ENCODE assay signal across 14 cellular contexts in the genomic region with DNA sequence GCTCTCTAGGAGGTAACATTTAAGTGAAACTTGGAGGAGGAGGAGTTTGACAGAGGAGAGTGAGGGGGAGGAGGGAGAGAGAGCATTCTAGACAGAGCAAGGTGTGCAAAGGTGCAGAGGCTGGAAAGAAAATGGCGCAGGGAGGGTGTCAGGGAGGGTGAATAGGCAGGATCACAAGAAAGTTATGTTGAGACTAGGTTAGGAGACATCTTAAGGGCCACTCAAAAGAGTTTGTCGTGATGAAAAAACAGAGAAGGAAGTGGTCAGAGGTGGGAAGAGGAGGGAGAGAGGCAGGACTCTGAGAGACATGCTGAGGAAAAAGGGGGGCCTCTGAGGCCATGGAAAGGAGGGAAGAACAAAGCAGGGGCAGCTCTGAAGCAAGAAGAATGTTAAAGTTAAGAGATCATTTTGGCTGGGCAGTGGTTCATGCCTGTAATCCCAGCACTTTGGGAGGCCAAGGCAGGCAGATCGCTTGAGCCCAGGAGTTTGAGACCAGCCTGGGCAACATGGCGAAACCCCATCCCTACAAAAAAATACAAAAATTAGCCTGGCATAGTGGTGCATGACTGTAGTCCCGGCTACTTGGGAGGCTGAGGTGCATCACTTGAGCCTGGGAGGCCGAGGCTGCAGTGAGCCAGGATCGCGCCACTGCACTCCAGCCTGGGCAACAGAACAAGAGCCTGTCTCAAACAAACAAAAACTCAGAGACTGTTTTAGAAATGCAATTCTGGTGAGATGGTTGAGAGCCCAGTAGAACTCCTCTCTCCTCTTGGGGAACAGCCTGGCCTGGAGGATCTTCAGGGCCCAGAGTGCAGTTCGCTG. TPM values are rescaled to one million over a fixed set of nuclear protein-coding genes. Genes with fewer than 3 reads are reported as not detected.
A peak's percentile ranks its signal among the peaks of the same experiment; 100 is the strongest.
DNase-seq lines count a peak whose midpoint lies in the region; ATAC-seq and TF ChIP-seq lines count a peak whose summit lies in the region.
"Had no signal": no experiment of that assay in that cellular context is flagged by ENCODE, and none has a peak within 500 bp of the region (broad histone marks: within the 10 kb centered on the region; RNA-seq: fewer than 3 reads in every experiment).

No MANE protein-coding gene starts in this region.

- in situ Hi-C loops in IMR-90 (cut with MboI; ENCODE audit: low sequenced_read_pairs): no loop called here

- H3K4me1 ChIP-seq in CD8-positive, alpha-beta memory T cell (ENCODE audit: insufficient read depth, low read length): peaks cover 4% of the 10 kb centered on the region
- peaks cover 47% of the 10 kb centered on the region for H3K4me1 ChIP-seq in IMR-90 (ENCODE audit: control insufficient read depth, insufficient read depth, low read length)
- H3K4me1 ChIP-seq in naive thymus-derived CD4-positive, alpha-beta T cell (ENCODE audit: control insufficient read depth in 2 of 2, insufficient read depth in 2 of 2, low read length in 2 of 2): peaks cover 0 to 5% of the 10 kb centered on the region in 2 donors

- peak overlapping the region; percentile 95 for H2BK15ac ChIP-seq in IMR-90 (ENCODE audit: low read depth, low read length)

- no peaks in the 10 kb centered on the region for H4K20me1 ChIP-seq in IMR-90 (ENCODE audit: insufficient read depth, low read length)

- H3K23ac ChIP-seq in IMR-90 (ENCODE audit: low read depth, low read length): peak overlapping the region; percentile 71

- 84% methylated on average over 5 of the region's 9 CpGs; no CpG with 5 or more reads in 1 of the 2 experiments for WGBS in IMR-90 (ENCODE audit: extremely low coverage in 2 of 2, insufficient read length in 1 of 2), 2 experiments

- no peak overlapping the region for H3K4me3 ChIP-seq in CD8-positive, alpha-beta memory T cell (ENCODE audit: low read length)
- H3K4me3 ChIP-seq in IMR-90 (ENCODE audit: insufficient read depth, low read depth, low read length): no peak overlapping the region
- H3K4me3 ChIP-seq in naive thymus-derived CD4-positive, alpha-beta T cell (ENCODE audit: low read length): no peak overlapping the region
- H3K4me3 ChIP-seq: heart left ventricle had no signal

- peak overlapping the region; percentile 96 for H4K5ac ChIP-seq in IMR-90 (ENCODE audit: low read depth, low read length)

- H3K27ac ChIP-seq in CD8-positive, alpha-beta memory T cell (ENCODE audit: low read depth, low read length): no peak overlapping the region
- peak overlapping the region; percentile 90 for H3K27ac ChIP-seq in IMR-90 (ENCODE audit: insufficient read depth, low read length)
- no peak overlapping the region for H3K27ac ChIP-seq in naive thymus-derived CD4-positive, alpha-beta T cell (ENCODE audit: low read depth, low read length)

- peak overlapping the region; percentile 99 for H2AK5ac ChIP-seq in IMR-90 (ENCODE audit: low read depth, low read length)

- TF ChIP-seq CTCF in IMR-90 (conservative IDR thresholded peaks at IDR 0.05; ENCODE audit: low read depth, low read length): no peak
- TF ChIP-seq CTCF in omental fat pad (IDR thresholded peaks at IDR 0.05): no peak

- no peak overlapping the region for H3K4me2 ChIP-seq in IMR-90 (ENCODE audit: low read depth, low read length)

- H3K9me3 Mint-ChIP-seq in CD8-positive, alpha-beta memory T cell: no peaks in the 10 kb centered on the region
- H3K9me3 Mint-ChIP-seq in activated naive CD8-positive, alpha-beta T cell (ENCODE audit: low read depth): no peaks in the 10 kb centered on the region
- no peaks in the 10 kb centered on the region for H3K9me3 Mint-ChIP-seq in naive thymus-derived CD4-positive, alpha-beta T cell
- H3K9me3 Mint-ChIP-seq: IgD-negative memory B cell had no signal

- intact Hi-C loops in IMR-90 (cut with micrococcal nuclease): no loop called here
- intact Hi-C loops in naive thymus-derived CD4-positive, alpha-beta T cell (cut with micrococcal nuclease): no loop called here

- peaks cover 44% of the 10 kb centered on the region for H3K9me1 ChIP-seq in IMR-90 (ENCODE audit: insufficient read depth, low read length)

- no peak for TF ChIP-seq RAD21 in IMR-90 (IDR thresholded peaks at IDR 0.05; ENCODE audit: low read length)

- peak overlapping the region; percentile 93 for H3K18ac ChIP-seq in IMR-90 (ENCODE audit: low read depth, low read length)

- POLR2A ChIA-PET in CD8-positive, alpha-beta memory T cell (lab: Charles Lee): no interaction called here
- POLR2A ChIA-PET in IMR-90 (lab: Charles Lee; ENCODE audit: unreplicated experiment): no interaction called here
- POLR2A ChIA-PET in naive thymus-derived CD4-positive, alpha-beta T cell (lab: Charles Lee): no interaction called here

- peak overlapping the region; percentile 86 for H3K4ac ChIP-seq in IMR-90 (ENCODE audit: low read depth, low read length)

- peak overlapping the region; percentile 58 to 94 for H4K8ac ChIP-seq in IMR-90 (ENCODE audit: low read depth in 2 of 2, low read length in 2 of 2)

- no peak for DNase-seq in CD8-positive, alpha-beta memory T cell
- DNase-seq in IMR-90: peak; percentile 58
- DNase-seq in naive thymus-derived CD4-positive, alpha-beta T cell: no peak
- DNase-seq in omental fat pad (ENCODE audit: low spot score): no peak
- no peak for DNase-seq in HK-2 (ENCODE audit: unreplicated experiment)
- no peak for DNase-seq in T-helper 9 cell
- DNase-seq: DMS79, heart left ventricle, mammary epithelial cell, SW 1271 had no signal

- H2BK20ac ChIP-seq in IMR-90 (ENCODE audit: low read depth, low read length): peak overlapping the region; percentile 89

- no peaks in the 10 kb centered on the region for H3K27me3 Mint-ChIP-seq in CD8-positive, alpha-beta memory T cell
- H3K27me3 Mint-ChIP-seq in activated naive CD8-positive, alpha-beta T cell: no peaks in the 10 kb centered on the region
- no peaks in the 10 kb centered on the region for H3K27me3 Mint-ChIP-seq in naive thymus-derived CD4-positive, alpha-beta T cell
- H3K27me3 Mint-ChIP-seq: IgD-negative memory B cell had no signal

- no peaks in the 10 kb centered on the region for H3K9me3 ChIP-seq in CD8-positive, alpha-beta memory T cell (ENCODE audit: low read length)
- H3K9me3 ChIP-seq in IMR-90 (ENCODE audit: control insufficient read depth, insufficient read depth, low read length): no peaks in the 10 kb centered on the region
- no peaks in the 10 kb centered on the region for H3K9me3 ChIP-seq in naive thymus-derived CD4-positive, alpha-beta T cell (ENCODE audit: control insufficient read depth in 2 of 3, low read length in 3 of 3)
- H3K9me3 ChIP-seq: heart left ventricle had no signal

- H2AFZ ChIP-seq in IMR-90 (replicated peaks; ENCODE audit: low read length, poor library complexity): no peak overlapping the region

- H3K4me1 Mint-ChIP-seq in CD8-positive, alpha-beta memory T cell: peaks cover 10 to 18% (median 14%) of the 10 kb centered on the region in 3 donors
- H3K4me1 Mint-ChIP-seq in activated naive CD8-positive, alpha-beta T cell (ENCODE audit: low read depth): peaks cover 26% of the 10 kb centered on the region
- peaks cover 5 to 64% (median 13%) of the 10 kb centered on the region in 7 donors for H3K4me1 Mint-ChIP-seq in naive thymus-derived CD4-positive, alpha-beta T cell

- peak overlapping the region; percentile 94 for H4K91ac ChIP-seq in IMR-90 (ENCODE audit: insufficient read depth, low read depth, low read length)

- no peaks in the 10 kb centered on the region for H3K27me3 ChIP-seq in CD8-positive, alpha-beta memory T cell (ENCODE audit: insufficient read depth, low read length, poor library complexity, severe bottlenecking)
- H3K27me3 ChIP-seq in IMR-90 (ENCODE audit: control insufficient read depth, insufficient read depth, low read length): no peaks in the 10 kb centered on the region
- H3K27me3 ChIP-seq in naive thymus-derived CD4-positive, alpha-beta T cell (ENCODE audit: control insufficient read depth in 2 of 2, insufficient read depth in 2 of 2, low read length in 2 of 2): no peaks in the 10 kb centered on the region
- H3K27me3 ChIP-seq: heart left ventricle had no signal

- ATAC-seq in IMR-90 (ENCODE audit: low read depth) (peak; percentile 2; the same call in 1 of the 2 replicates), HG03039 (IDR thresholded peaks at IDR 0.05; ENCODE audit: unreplicated experiment) (no peak), omental fat pad (ENCODE audit: low FRiP score) (no peak)
- no peak for ATAC-seq in naive thymus-derived CD4-positive, alpha-beta T cell
- ATAC-seq: heart left ventricle had no signal

- BruUV-seq in IMR-90 (replicated peaks; lab: Mats Ljungman, UMichigan): no TSS peak

- peak overlapping the region; percentile 89 for H2BK5ac ChIP-seq in IMR-90 (ENCODE audit: low read depth, low read length, poor library complexity, severe bottlenecking)

- H3K56ac ChIP-seq in IMR-90 (ENCODE audit: extremely low read depth, insufficient read depth, low read length): peak overlapping the region; percentile 42

- H3K36me3 Mint-ChIP-seq in CD8-positive, alpha-beta memory T cell: peaks cover 3 to 35% (median 4%) of the 10 kb centered on the region in 3 donors
- no peaks in the 10 kb centered on the region for H3K36me3 Mint-ChIP-seq in activated naive CD8-positive, alpha-beta T cell
- H3K36me3 Mint-ChIP-seq in naive thymus-derived CD4-positive, alpha-beta T cell: peaks cover 0 to 19% (median 15%) of the 10 kb centered on the region in 5 donors
- H3K36me3 Mint-ChIP-seq: IgD-negative memory B cell had no signal

- TF ChIP-seq POLR2A in IMR-90 (IDR thresholded peaks at IDR 0.05; ENCODE audit: low read depth, low read length): no peak

- peaks cover 0 to 44% of the 10 kb centered on the region in 2 experiments; a peak in 2 of 4 replicates for H3K79me1 ChIP-seq in IMR-90 (ENCODE audit: low read depth in 1 of 2, low read length in 2 of 2)

- CTCF ChIA-PET in CD8-positive, alpha-beta memory T cell (lab: Charles Lee): no interaction called here
- CTCF ChIA-PET in IMR-90 (lab: Yijun Ruan, JAX): interaction anchor here (0.6 to 1.0 kb wide), 3 partner anchors 10 to 132 kb away, joined by 3 to 5 read pairs (median 3); no protein-coding TSS in a partner anchor
- CTCF ChIA-PET in naive thymus-derived CD4-positive, alpha-beta T cell (lab: Charles Lee): interaction anchor here (1.4 kb wide), 1 partner anchor 11 kb away, joined by 5 read pairs; no protein-coding TSS in a partner anchor

- no peaks in the 10 kb centered on the region for H3K36me3 ChIP-seq in CD8-positive, alpha-beta memory T cell (ENCODE audit: insufficient read depth, low read length)
- no peaks in the 10 kb centered on the region for H3K36me3 ChIP-seq in IMR-90 (ENCODE audit: control insufficient read depth, insufficient read depth, low read length)
- H3K36me3 ChIP-seq in naive thymus-derived CD4-positive, alpha-beta T cell (ENCODE audit: control insufficient read depth in 2 of 3, insufficient read depth in 3 of 3, low read length in 3 of 3): peaks cover 0 to 5% (median 0%) of the 10 kb centered on the region in 3 experiments

- no peak overlapping the region for H3K4me3 Mint-ChIP-seq in CD8-positive, alpha-beta memory T cell
- H3K4me3 Mint-ChIP-seq in activated naive CD8-positive, alpha-beta T cell: no peak overlapping the region
- peak overlapping the region in 1 of 10 donors; percentile 59 for H3K4me3 Mint-ChIP-seq in naive thymus-derived CD4-positive, alpha-beta T cell
- H3K4me3 Mint-ChIP-seq: IgD-negative memory B cell had no signal

- H3K9ac ChIP-seq in IMR-90 (ENCODE audit: low read depth, low read length): 0 out of 2 replicates have a peak overlapping the region, but pooled peaks have one; percentile 21

- dilution Hi-C loops in IMR-90 (cut with HindIII; ENCODE audit: low sequenced_read_pairs, unreplicated experiment): no loop called here

- peak overlapping the region; percentile 74 for H2AK9ac ChIP-seq in IMR-90 (replicated peaks; ENCODE audit: low read depth, low read length, poor library complexity)

- peak overlapping the region; percentile 79 for H3K14ac ChIP-seq in IMR-90 (replicated peaks; ENCODE audit: low read depth, low read length)

- H3K27ac Mint-ChIP-seq in CD8-positive, alpha-beta memory T cell: peak overlapping the region; percentile 7 to 92 (median 74)
- peak overlapping the region; percentile 78 for H3K27ac Mint-ChIP-seq in activated naive CD8-positive, alpha-beta T cell
- H3K27ac Mint-ChIP-seq in naive thymus-derived CD4-positive, alpha-beta T cell: peak overlapping the region; percentile 25 to 81 (median 57)
- H3K27ac Mint-ChIP-seq: IgD-negative memory B cell had no signal

- H2BK120ac ChIP-seq in IMR-90 (ENCODE audit: low read depth, low read length): peak overlapping the region; percentile 96

RNA-seq across cellular contexts. Expression of a gene that starts 23.2 kb away (rescaled TPM):
- not detected for total RNA-seq in CD8-positive, alpha-beta memory T cell
- polyA plus RNA-seq in CD8-positive, alpha-beta memory T cell: not detected
- total RNA-seq in IMR-90 (2012; rRNA removed) (not detected in 2 replicates), omental fat pad (under 1 TPM in 1 of 4 donors, not detected in 3; 0.09 TPM)
- 0.02 and 0.03 TPM in 2 replicates for polyA plus RNA-seq in IMR-90 (2012; rRNA removed)
- 0.02 TPM in 1 of 2 replicates, not detected in the other for polyA plus RNA-seq in IMR-90 (2012; cell fraction: cytosol; rRNA removed)
- 0.03 and 0.13 TPM in 2 replicates for polyA plus RNA-seq in IMR-90 (2012; cell fraction: nucleus; rRNA removed; ENCODE audit: low replicate concordance)
- not detected for total RNA-seq in naive thymus-derived CD4-positive, alpha-beta T cell
- not detected for polyA plus RNA-seq in naive thymus-derived CD4-positive, alpha-beta T cell
- total RNA-seq: heart left ventricle, mammary epithelial cell, NCI-H460 had no signal
- polyA plus RNA-seq: heart left ventricle, IgD-negative memory B cell, mammary epithelial cell had no signal

RNA-seq across cellular contexts. Expression of a gene that starts 30.8 kb away (rescaled TPM):
- 100 to 1,000 TPM; 204 to 207 TPM for total RNA-seq in CD8-positive, alpha-beta memory T cell
- 171 TPM for polyA plus RNA-seq in CD8-positive, alpha-beta memory T cell
- 215 and 227 TPM in 2 replicates for total RNA-seq in IMR-90 (2012; rRNA removed)
- polyA plus RNA-seq in IMR-90 (2012; rRNA removed): 215 and 258 TPM in 2 replicates
- 163 and 323 TPM in 2 replicates for polyA plus RNA-seq in IMR-90 (2012; cell fraction: cytosol; rRNA removed)
- polyA plus RNA-seq in IMR-90 (2012; cell fraction: nucleus; rRNA removed; ENCODE audit: low replicate concordance): 385 and 588 TPM in 2 replicates
- 100 to 1,000 TPM in 1 of 5 experiments, 10 to 100 TPM in 4; 35.4 to 117 (median 39.9) TPM for total RNA-seq in naive thymus-derived CD4-positive, alpha-beta T cell
- 100 to 1,000 TPM; 141 to 150 TPM for polyA plus RNA-seq in naive thymus-derived CD4-positive, alpha-beta T cell
- 10 to 100 TPM; 63.7 to 89.4 (median 85.2) TPM for total RNA-seq in omental fat pad

RNA-seq across cellular contexts. Expression of a gene that starts 37.5 kb away (rescaled TPM):
- 10 to 100 TPM; 36.5 to 36.6 TPM for total RNA-seq in CD8-positive, alpha-beta memory T cell
- polyA plus RNA-seq in CD8-positive, alpha-beta memory T cell: 14.0 TPM
- 5.9 and 7.2 TPM in 2 replicates for total RNA-seq in IMR-90 (2012; rRNA removed)
- 64.9 and 67.6 TPM in 2 replicates for polyA plus RNA-seq in IMR-90 (2012; rRNA removed)
- polyA plus RNA-seq in IMR-90 (2012; cell fraction: cytosol; rRNA removed): 56.9 and 92.5 TPM in 2 replicates
- polyA plus RNA-seq in IMR-90 (2012; cell fraction: nucleus; rRNA removed; ENCODE audit: low replicate concordance): 54.7 and 75.9 TPM in 2 replicates
- total RNA-seq in naive thymus-derived CD4-positive, alpha-beta T cell: 10 to 100 TPM; 43.8 to 88.6 (median 69.4) TPM
- 10 to 100 TPM; 12.3 to 14.0 TPM for polyA plus RNA-seq in naive thymus-derived CD4-positive, alpha-beta T cell
- total RNA-seq in omental fat pad: 10 to 100 TPM; 12.8 to 35.6 (median 23.7) TPM
